Comparison of ENCODE assay signal across 8 cellular contexts in genomic region chr17:66165537-66166123, GRCh38. TPM values are rescaled to one million over a fixed set of nuclear protein-coding genes. Genes with fewer than 3 reads are reported as not detected.
DNase-seq lines count a peak whose midpoint lies in the region; ATAC-seq, FAIRE-seq and TF ChIP-seq lines count a peak whose summit lies in the region.

No MANE protein-coding gene starts in this region.

- H2AFZ ChIP-seq in GM23248 = no peak overlapping the region
- H2AFZ ChIP-seq in HepG2 (ENCODE audit: low read length) = no peak overlapping the region

- BruUV-seq in HepG2 (replicated peaks; lab: Mats Ljungman, UMichigan) = no TSS peak

- H3K27me3 Mint-ChIP-seq in CD4-positive, alpha-beta memory T cell = no peaks in the 10 kb centered on the region
- H3K27me3 Mint-ChIP-seq in stimulated activated naive B cell treated with anti-CD40 and anti-IgM and Interleukin-4, amounts not matched to agents 10 μg/mL and 1 μg/mL and 100 μg/mL, for 72 hours = no peaks in the 10 kb centered on the region

- TF ChIP-seq EP300 in HepG2 (IDR thresholded peaks at IDR 0.05; ENCODE audit: low read depth in 2 of 2, low read length in 2 of 2) = no peak
- TF ChIP-seq EP300 in HepG2 (CRISPR knock-in tag; IDR thresholded peaks at IDR 0.05; ENCODE audit: borderline replicate concordance) = no peak

- peaks cover 10 to 20% (median 13%) of the 10 kb centered on the region in 4 donors for H3K4me1 Mint-ChIP-seq in CD4-positive, alpha-beta memory T cell
- H3K4me1 Mint-ChIP-seq in stimulated activated naive B cell treated with anti-CD40 and anti-IgM and Interleukin-4, amounts not matched to agents 10 μg/mL and 1 μg/mL and 100 μg/mL, for 72 hours = no peaks in the 10 kb centered on the region

- H3K27ac Mint-ChIP-seq in CD4-positive, alpha-beta memory T cell = no peak overlapping the region
- no peak overlapping the region for H3K27ac Mint-ChIP-seq in stimulated activated naive B cell treated with anti-CD40 and anti-IgM and Interleukin-4, amounts not matched to agents 10 μg/mL and 1 μg/mL and 100 μg/mL, for 72 hours

- H3K9ac ChIP-seq in GM23248 (no peak overlapping the region), HepG2 (ENCODE audit: insufficient read depth, low read depth, low read length) (no peak overlapping the region)

- no peaks in the 10 kb centered on the region for H3K36me3 ChIP-seq in CD4-positive, alpha-beta memory T cell (ENCODE audit: insufficient read depth, low read length)
- H3K36me3 ChIP-seq in GM23248 (ENCODE audit: low read depth) (no peaks in the 10 kb centered on the region), HepG2 (replicated peaks in 1 of 2; ENCODE audit: control insufficient read depth in 1 of 2, insufficient read depth in 2 of 2, low read length in 2 of 2) (no peaks in the 10 kb centered on the region)

- TF ChIP-seq RAD21 in HepG2 (CRISPR knock-in tag; IDR thresholded peaks at IDR 0.05) = peak; percentile 75; the same call in 1 of the 2 replicates

- intact Hi-C loops in CD4-positive, alpha-beta memory T cell (cut with micrococcal nuclease) = loop anchor here (1.0 to 2.0 kb wide), 2 partner anchors 609 to 934 kb away; no protein-coding TSS in a partner anchor
- intact Hi-C loops in HepG2 (cut with micrococcal nuclease; ENCODE audit: unreplicated experiment) = loop anchor here (1.0 to 2.0 kb wide), 4 partner anchors 177 to 934 kb away; no protein-coding TSS in a partner anchor

- H3K4me3 Mint-ChIP-seq in CD4-positive, alpha-beta memory T cell = no peak overlapping the region
- no peak overlapping the region for H3K4me3 Mint-ChIP-seq in stimulated activated naive B cell treated with anti-CD40 and anti-IgM and Interleukin-4, amounts not matched to agents 10 μg/mL and 1 μg/mL and 100 μg/mL, for 72 hours

- CTCF ChIA-PET in CD4-positive, alpha-beta memory T cell (lab: Charles Lee; ENCODE audit: partially characterized antibody) = interaction anchor here (0.8 to 4.8 kb wide), 8 partner anchors 14 to 1029 kb away, joined by 3 to 65 read pairs (median 4); no protein-coding TSS in a partner anchor
- CTCF ChIA-PET in HepG2 (lab: Yijun Ruan, JAX; ENCODE audit: low intra/inter-chr PET ratio, low total read pairs) = interaction anchor here (1.3 to 3.6 kb wide), 6 partner anchors 35 to 946 kb away, joined by 3 to 29 read pairs (median 8); no protein-coding TSS in a partner anchor

- no peak overlapping the region for H3K27ac ChIP-seq in CD4-positive, alpha-beta memory T cell (ENCODE audit: low read depth, low read length)
- H3K27ac ChIP-seq in GM23248 (no peak overlapping the region), HepG2 (ENCODE audit: extremely low read length, insufficient read depth, low read length) (no peak overlapping the region)

- H3K79me2 ChIP-seq in GM23248 (ENCODE audit: insufficient read depth) (no peaks in the 10 kb centered on the region), HepG2 (ENCODE audit: insufficient read depth, low read length) (no peaks in the 10 kb centered on the region)

- H3K4me2 ChIP-seq in GM23248 (ENCODE audit: unreplicated experiment) (no peak overlapping the region), HepG2 (ENCODE audit: low read depth, low read length) (no peak overlapping the region)

- H3K4me3 ChIP-seq in CD4-positive, alpha-beta memory T cell (ENCODE audit: low read length in 2 of 2) = no peak overlapping the region
- H3K4me3 ChIP-seq in GM23248 (no peak overlapping the region), HepG2 (replicated peaks in 1 of 3; ENCODE audit: insufficient read depth in 1 of 3, low read depth in 2 of 3, low read length in 3 of 3) (no peak overlapping the region)

- peaks cover 0 to 2% (median 0%) of the 10 kb centered on the region in 8 donors for H3K9me3 Mint-ChIP-seq in CD4-positive, alpha-beta memory T cell
- no peaks in the 10 kb centered on the region for H3K9me3 Mint-ChIP-seq in stimulated activated naive B cell treated with anti-CD40 and anti-IgM and Interleukin-4, amounts not matched to agents 10 μg/mL and 1 μg/mL and 100 μg/mL, for 72 hours

- H3K4me1 ChIP-seq in CD4-positive, alpha-beta memory T cell (ENCODE audit: insufficient read depth, low read length) = no peaks in the 10 kb centered on the region
- no peaks in the 10 kb centered on the region for H3K4me1 ChIP-seq in GM23248 (ENCODE audit: insufficient read depth)
- no peaks in the 10 kb centered on the region for H3K4me1 ChIP-seq in HepG2 (ENCODE audit: insufficient read depth, low read length)

- H3K9me3 ChIP-seq in CD4-positive, alpha-beta memory T cell (ENCODE audit: control insufficient read depth in 1 of 2, low read length in 2 of 2) = no peaks in the 10 kb centered on the region
- no peaks in the 10 kb centered on the region for H3K9me3 ChIP-seq in GM23248 (ENCODE audit: low read depth)
- H3K9me3 ChIP-seq in HepG2 (ENCODE audit: low read length) = no peaks in the 10 kb centered on the region

- POLR2A ChIA-PET in CD4-positive, alpha-beta memory T cell (lab: Charles Lee; ENCODE audit: partially characterized antibody) = no interaction called here
- POLR2A ChIA-PET in HepG2 (lab: Yijun Ruan, JAX) = no interaction called here

- H4K20me1 ChIP-seq in GM23248 (ENCODE audit: insufficient read depth) (no peaks in the 10 kb centered on the region), HepG2 (ENCODE audit: insufficient read depth, low read length) (no peaks in the 10 kb centered on the region)

- in situ Hi-C loops in GM23248 (cut with MboI) = loop anchor here (10.0 to 25.0 kb wide), 2 partner anchors 603 to 871 kb away; partner anchors contain the start of gene AXIN2
- in situ Hi-C loops in T47D (cut with HindIII; ENCODE audit: low pct_unique_long_range_greater_than_20kb, low sequenced_read_pairs) = no loop called here
- in situ Hi-C loops in HepG2 (cut with HindIII; ENCODE audit: extremely low pct_ligation_motif_present, low pct_unique_long_range_greater_than_20kb) = loop anchor here (5.0 to 25.0 kb wide), 4 partner anchors 628 to 933 kb away; no protein-coding TSS in a partner anchor

- FAIRE-seq in HepG2 (lab: Jason Lieb, UNC) = peak; percentile 62

- no peak for TF ChIP-seq POLR2A in HepG2 (IDR thresholded peaks at IDR 0.05; ENCODE audit: insufficient read depth in 1 of 2, low read depth in 2 of 2, low read length in 2 of 2)

- ATAC-seq in HepG2 = peak; percentile 61; the same call in 2 of the 3 replicates
- ATAC-seq in stimulated activated naive B cell treated with anti-CD40 and anti-IgM and Interleukin-4, amounts not matched to agents 10 μg/mL and 1 μg/mL and 100 μg/mL, for 72 hours (replicated peaks) = no peak
- no peak for ATAC-seq in HG02840 (IDR thresholded peaks at IDR 0.05; ENCODE audit: low FRiP score, unreplicated experiment)

- H3K27me3 ChIP-seq in CD4-positive, alpha-beta memory T cell (ENCODE audit: insufficient read depth, low read length) = no peaks in the 10 kb centered on the region
- H3K27me3 ChIP-seq in GM23248 (replicated peaks; ENCODE audit: insufficient read depth) (no peaks in the 10 kb centered on the region), HepG2 (ENCODE audit: control insufficient read depth in 1 of 2, insufficient read depth in 2 of 2, low read length in 2 of 2) (no peaks in the 10 kb centered on the region)

- no peaks in the 10 kb centered on the region for H3K9me2 ChIP-seq in GM23248 (ENCODE audit: insufficient read depth)

- H3K36me3 Mint-ChIP-seq in CD4-positive, alpha-beta memory T cell = peaks cover 0 to 2% of the 10 kb centered on the region in 2 donors
- no peaks in the 10 kb centered on the region for H3K36me3 Mint-ChIP-seq in stimulated activated naive B cell treated with anti-CD40 and anti-IgM and Interleukin-4, amounts not matched to agents 10 μg/mL and 1 μg/mL and 100 μg/mL, for 72 hours

- peak in 4 of 5 donors; percentile 47 to 56 (median 52) for DNase-seq in CD4-positive, alpha-beta memory T cell
- DNase-seq in GM23248 (peak; percentile 66), NCI-H446 treated with DMSO at 0.1 percent for 48 hours (lab: John Stamatoyannopoulos, UW) (peak; percentile 1), T47D (ENCODE audit: low read depth in 1 of 2, low spot score in 1 of 2) (peak; percentile 54 to 69), HepG2 (ENCODE audit: low spot score) (peak; percentile 67), GM19238 (ENCODE audit: insufficient read length, low spot score) (no peak)
- no peak for DNase-seq in stimulated activated naive B cell treated with anti-CD40 and anti-IgM and Interleukin-4, amounts not matched to agents 10 μg/mL and 1 μg/mL and 100 μg/mL, for 72 hours

- H3F3A ChIP-seq in GM23248 (ENCODE audit: insufficient read depth) = no peaks in the 10 kb centered on the region

- TF ChIP-seq CTCF in HepG2 (CRISPR knock-in tag; IDR thresholded peaks at IDR 0.05) = peak; percentile 79

TF ChIP-seq in HepG2, 621 proteins besides CTCF, POLR2A, EP300 and RAD21 (continues in another document):
- TF ChIP-seq MIXL1 (CRISPR knock-in tag; IDR thresholded peaks at IDR 0.05) = peak; percentile 57; the same call in 1 of the 2 replicates
- TF ChIP-seq SMARCE1 (IDR thresholded peaks at IDR 0.05; ENCODE audit: borderline replicate concordance) = no peak

RNA-seq across cellular contexts. Expression of gene CEP112, which starts 26.3 kb away (rescaled TPM):
- total RNA-seq in CD4-positive, alpha-beta memory T cell = 1 to 10 TPM; 2.5 to 3.9 TPM
- under 1 TPM; 0.34 TPM for polyA plus RNA-seq in CD4-positive, alpha-beta memory T cell
- total RNA-seq in GM23248 (2014; rRNA removed; shearing (Covaris generic)) = 6.6 and 14.8 TPM in 2 replicates
- polyA plus RNA-seq in GM23248 (2016; fragmentation: Nextera tagmentation; extraction: Ambion mirVana) (7.2 and 8.1 TPM in 2 replicates), HepG2 (2011; rRNA removed) (1.1 and 1.2 TPM in 2 replicates)
- 2.7 and 3.4 TPM in 2 replicates for total RNA-seq in HepG2 (2016; rRNA removed; fragmentation: Illumina TruSeq; extraction: Trizol)
- 3.5 and 4.8 TPM in 2 replicates for total RNA-seq in HepG2 (2016; cell fraction: cytosol; rRNA removed; fragmentation: Illumina TruSeq; extraction: Trizol; ENCODE audit: low read depth)
- 1.9 and 2.3 TPM in 2 replicates for total RNA-seq in HepG2 (2016; cell fraction: insoluble cytoplasmic fraction; rRNA removed; fragmentation: Illumina TruSeq; extraction: Trizol)
- total RNA-seq in HepG2 (2016; cell fraction: membrane; rRNA removed; fragmentation: Illumina TruSeq; extraction: Trizol) = 2.1 and 2.2 TPM in 2 replicates
- 5.8 TPM in 2 replicates for total RNA-seq in HepG2 (2016; cell fraction: nucleus; rRNA removed; fragmentation: Illumina TruSeq; extraction: Trizol)
- polyA plus RNA-seq in HepG2 (2011; cell fraction: cytosol; rRNA removed) = 1.0 and 1.1 TPM in 2 replicates
- polyA plus RNA-seq in HepG2 (2011; cell fraction: nucleus; rRNA removed) = 0.85 and 2.0 TPM in 2 replicates
- polyA plus RNA-seq in HepG2 (2012) = 2.5 and 3.1 TPM in 2 replicates
- polyA plus RNA-seq in HepG2 (2016; cell fraction: cytosol; fragmentation: Illumina TruSeq; extraction: Trizol; ENCODE audit: low read depth) = 0.72 TPM in 2 replicates
- 2.2 and 2.8 TPM in 2 replicates for polyA plus RNA-seq in HepG2 (2016; cell fraction: insoluble cytoplasmic fraction; fragmentation: Illumina TruSeq; extraction: Trizol; ENCODE audit: low read depth)
- 0.88 and 0.91 TPM in 2 replicates for polyA plus RNA-seq in HepG2 (2016; cell fraction: membrane; fragmentation: Illumina TruSeq; extraction: Trizol; ENCODE audit: low read depth)
- polyA plus RNA-seq in HepG2 (2016; cell fraction: nucleus; fragmentation: Illumina TruSeq; extraction: Trizol; ENCODE audit: insufficient read depth, low read depth) = 2.9 and 3.7 TPM in 2 replicates
- 0.40 and 1.5 TPM in 2 replicates for polyA minus RNA-seq in HepG2 (2011; rRNA and poly(A)+ RNA removed; ENCODE audit: low replicate concordance)
- 1.1 and 2.5 TPM in 2 replicates for polyA minus RNA-seq in HepG2 (2011; cell fraction: cytosol; rRNA and poly(A)+ RNA removed)
- 11.3 and 12.9 TPM in 2 replicates for polyA minus RNA-seq in HepG2 (2011; cell fraction: nucleus; rRNA and poly(A)+ RNA removed)

Comparison
In these comparisons a context has a peak if more than half of its experiments do, and no peak if none do; other contexts are left out.
1. DNase-seq: peak in CD4-positive, alpha-beta memory T cell (4 of 5), GM23248 (single experiment), NCI-H446 treated with DMSO at 0.1 percent for 48 hours (single experiment), T47D (2 of 2) and HepG2 (single experiment); none in stimulated activated naive B cell treated with anti-CD40 and anti-IgM and Interleukin-4, amounts not matched to agents 10 μg/mL and 1 μg/mL and 100 μg/mL, for 72 hours (single experiment) and GM19238 (single experiment).